Comparison of ENCODE assay signal across 22 cellular contexts in the genomic region with DNA sequence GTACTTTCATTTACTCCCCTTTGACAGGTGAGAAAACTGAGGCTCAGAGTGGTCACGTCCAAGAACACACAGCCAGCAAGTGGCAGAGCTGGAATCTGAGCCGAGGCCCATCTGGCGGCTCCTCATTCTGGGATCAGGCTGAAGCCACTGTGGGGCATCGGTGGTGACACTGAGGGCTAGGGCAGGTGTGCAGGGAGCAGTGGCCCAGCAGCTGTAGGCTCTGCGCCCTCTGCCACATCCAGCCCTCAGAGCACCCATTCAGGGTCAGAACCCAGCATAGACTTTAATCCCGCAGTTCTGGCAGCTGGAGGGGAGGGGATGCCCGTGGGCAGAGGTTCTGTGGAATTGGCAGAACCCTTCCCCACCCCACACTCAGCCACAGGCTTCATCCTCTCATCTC.
"Had no signal": no experiment of that assay in that cellular context is flagged by ENCODE, and none has a peak within 500 bp of the region (broad histone marks: within the 10 kb centered on the region; RNA-seq: fewer than 3 reads in every experiment).

No MANE protein-coding gene starts in this region.

- H3K36me3 Mint-ChIP-seq: activated CD8-positive, alpha-beta memory T cell treated with anti-CD3 and anti-CD28 coated beads, Interleukin-2, amount 10 ng/mL, durations not matched to agents 7 days and 5 days; activated naive CD8-positive, alpha-beta T cell; WTC11 had no signal

- H3K27ac ChIP-seq: adrenal gland, breast epithelium had no signal

- DNase-seq: activated CD4-positive, alpha-beta T cell treated with anti-CD3 and anti-CD28 coated beads for 1 hour; activated CD4-positive, alpha-beta T cell treated with anti-CD3 and anti-CD28 coated beads, Interleukin-2, amount 10 ng/mL, durations not matched to agents 24 days and 14 days; activated CD4-positive, alpha-beta T cell treated with anti-CD3 and anti-CD28 coated beads, Interleukin-2, amount 50 U/mL, for 48 hours; activated CD8-positive, alpha-beta memory T cell treated with anti-CD3 and anti-CD28 coated beads, Interleukin-2, amount 10 ng/mL, durations not matched to agents 7 days and 5 days; activated gamma-delta T cell; activated naive CD4-positive, alpha-beta T cell treated with anti-CD3 and anti-CD28 coated beads for 36 hours; activated T-cell treated with anti-CD3 and anti-CD28 coated beads, Interleukin-2, amount 50 U/mL, for 4 hours; adrenal gland; anterior cingulate cortex; caudate nucleus; MG63; NCI-H1105; NCI-H1436; NCI-H1694 treated with DMSO at 0.1 percent for 48 hours; NCI-H2029 treated with DMSO at 0.1 percent for 48 hours; NCI-H510A; NCI-H526 treated with DMSO at 0.1 percent for 48 hours; SHP77 treated with DMSO at 0.1 percent for 48 hours had no signal

- H3K27me3 ChIP-seq: adrenal gland, breast epithelium had no signal

- H3K27ac Mint-ChIP-seq: activated CD4-positive, alpha-beta T cell treated with anti-CD3 and anti-CD28 coated beads, Interleukin-2, amount 10 ng/mL, durations not matched to agents 24 days and 14 days; activated CD8-positive, alpha-beta memory T cell treated with anti-CD3 and anti-CD28 coated beads, Interleukin-2, amount 10 ng/mL, durations not matched to agents 7 days and 5 days; activated naive CD4-positive, alpha-beta T cell treated with anti-CD3 and anti-CD28 coated beads for 36 hours; activated naive CD8-positive, alpha-beta T cell; T-helper 1 cell treated with Interleukin-12 subunit alpha and Interleukin-12 subunit beta and Interleukin-4 antibody, amounts not matched to agents 30 μg/mL and 1 μg/mL, for 36 hours; WTC11 had no signal

- H3K4me3 ChIP-seq: adrenal gland, breast epithelium, MG63 had no signal

- H3K36me3 ChIP-seq: adrenal gland, breast epithelium, MG63 had no signal

- H3K9me3 ChIP-seq: adrenal gland, breast epithelium, MG63 had no signal

- H3K9me3 Mint-ChIP-seq: activated CD4-positive, alpha-beta T cell treated with anti-CD3 and anti-CD28 coated beads, Interleukin-2, amount 10 ng/mL, durations not matched to agents 24 days and 14 days; activated naive CD4-positive, alpha-beta T cell treated with anti-CD3 and anti-CD28 coated beads for 36 hours; activated T-cell treated with anti-CD3 and anti-CD28 coated beads, Interleukin-2, amount 50 U/mL, for 4 hours; T-helper 1 cell treated with Interleukin-12 subunit alpha and Interleukin-12 subunit beta and Interleukin-4 antibody, amounts not matched to agents 30 μg/mL and 1 μg/mL, for 36 hours; WTC11 had no signal

- H3K4me3 Mint-ChIP-seq: activated CD4-positive, alpha-beta T cell treated with anti-CD3 and anti-CD28 coated beads, Interleukin-2, amount 10 ng/mL, durations not matched to agents 24 days and 14 days; activated CD8-positive, alpha-beta memory T cell treated with anti-CD3 and anti-CD28 coated beads, Interleukin-2, amount 10 ng/mL, durations not matched to agents 7 days and 5 days; activated naive CD4-positive, alpha-beta T cell treated with anti-CD3 and anti-CD28 coated beads for 36 hours; activated naive CD8-positive, alpha-beta T cell; activated T-cell treated with anti-CD3 and anti-CD28 coated beads, Interleukin-2, amount 50 U/mL, for 4 hours; T-helper 1 cell treated with Interleukin-12 subunit alpha and Interleukin-12 subunit beta and Interleukin-4 antibody, amounts not matched to agents 30 μg/mL and 1 μg/mL, for 36 hours; WTC11 had no signal

- ATAC-seq: activated CD8-positive, alpha-beta memory T cell treated with anti-CD3 and anti-CD28 coated beads, Interleukin-2, amount 10 ng/mL, durations not matched to agents 7 days and 5 days; activated T-cell treated with anti-CD3 and anti-CD28 coated beads, Interleukin-2, amount 50 U/mL, for 4 hours; WTC11 had no signal
